In the genomic region with DNA sequence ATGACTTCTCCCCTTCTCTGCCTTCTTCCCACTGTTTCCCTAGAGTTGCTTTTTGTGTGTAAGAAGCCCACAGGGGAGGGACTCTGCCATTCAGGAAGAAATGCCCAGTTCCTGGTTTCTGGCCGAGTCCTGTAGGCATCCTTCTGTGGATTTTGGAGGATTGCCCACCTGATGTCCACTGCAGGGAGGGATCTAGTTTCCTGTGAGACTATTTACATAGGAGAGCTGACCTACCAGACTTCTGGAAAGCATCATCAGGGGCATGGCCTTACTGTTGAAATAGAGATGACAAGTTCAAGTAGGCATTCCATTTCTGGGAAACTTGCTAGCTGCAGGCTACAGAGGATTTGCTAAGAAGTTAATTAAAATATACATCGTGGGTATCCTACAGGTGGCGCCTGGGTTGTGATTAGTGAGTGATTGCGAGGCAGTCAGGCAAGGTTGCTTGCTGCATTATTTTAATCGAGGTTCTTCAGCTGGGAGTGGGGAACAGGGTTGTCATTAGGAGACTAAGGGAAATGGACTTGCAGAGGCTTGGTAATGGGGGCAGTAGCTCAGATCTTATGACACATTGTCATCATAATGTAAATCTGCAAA, we compare ENCODE assay signal across 13 cellular contexts.
DNase-seq lines count a peak whose midpoint lies in the region; ATAC-seq and TF ChIP-seq lines count a peak whose summit lies in the region.
"Had no signal": no experiment of that assay in that cellular context is flagged by ENCODE, and none has a peak within 500 bp of the region (broad histone marks: within the 10 kb centered on the region; RNA-seq: fewer than 3 reads in every experiment).

No MANE protein-coding gene starts in this region.

- no peaks in the 10 kb centered on the region for H3K9me3 Mint-ChIP-seq in MCF 10A (ENCODE audit: unreplicated experiment)
- no peaks in the 10 kb centered on the region for H3K9me3 Mint-ChIP-seq in activated naive CD4-positive, alpha-beta T cell treated with anti-CD3 and anti-CD28 coated beads, Interleukin-2, amount 10 ng/mL, durations not matched to agents 7 days and 5 days
- H3K9me3 Mint-ChIP-seq: dendritic cell treated with granulocyte-macrophage colony-stimulating factor and Interleukin-4, amounts not matched to agents 40 ng/mL and 50 ng/mL, for 4 days had no signal

- H3K36me3 ChIP-seq in mammary epithelial cell (ENCODE audit: insufficient read depth, low read length) = no peaks in the 10 kb centered on the region
- H3K36me3 ChIP-seq: ovary had no signal

- H4K20me1 ChIP-seq in mammary epithelial cell (ENCODE audit: insufficient read depth, low read length) = no peaks in the 10 kb centered on the region

- DNase-seq in MCF 10A (ENCODE audit: unreplicated experiment) (peak; percentile 88), mammary epithelial cell (no peak), NCI-H2029 treated with DMSO at 0.1 percent for 48 hours (lab: John Stamatoyannopoulos, UW) (peak; percentile 6), cerebellar cortex (ENCODE audit: low spot score) (peak; percentile 79), smooth muscle cell of the brain vasculature (ENCODE audit: low read depth, low spot score) (peak; percentile 31), AG08395 (ENCODE audit: low spot score) (no peak)
- no peak for DNase-seq in activated naive CD4-positive, alpha-beta T cell treated with anti-CD3 and anti-CD28 coated beads, Interleukin-2, amount 10 ng/mL, durations not matched to agents 7 days and 5 days
- DNase-seq: activated CD4-positive, CD25-positive, alpha-beta regulatory T cell treated with anti-CD3 and anti-CD28 coated beads, Interleukin-2, amount 50 U/mL, for 72 hours; NCI-H187 treated with DMSO at 0.1 percent for 48 hours; ovary; stimulated activated CD4-positive, alpha-beta T cell treated with anti-CD3 and anti-CD28 coated beads, Interleukin-15, amount 100 ng/mL, for 24 hours had no signal

- H2AFZ ChIP-seq in mammary epithelial cell (ENCODE audit: low read depth, low read length) = no peak overlapping the region

- H3K36me3 Mint-ChIP-seq in MCF 10A (ENCODE audit: insufficient read depth, unreplicated experiment) = no peaks in the 10 kb centered on the region
- H3K36me3 Mint-ChIP-seq in activated naive CD4-positive, alpha-beta T cell treated with anti-CD3 and anti-CD28 coated beads, Interleukin-2, amount 10 ng/mL, durations not matched to agents 7 days and 5 days = no peaks in the 10 kb centered on the region

- intact Hi-C loops in MCF 10A (cut with micrococcal nuclease) = loop anchor here (1.0 to 5.0 kb wide), 2 partner anchors 55 to 658 kb away; no protein-coding TSS in a partner anchor
- intact Hi-C loops in mammary epithelial cell (cut with micrococcal nuclease) = no loop called here

- no peak for ATAC-seq in HG02970 (IDR thresholded peaks at IDR 0.05; ENCODE audit: low FRiP score, unreplicated experiment)

- H3K27me3 ChIP-seq in mammary epithelial cell (ENCODE audit: insufficient read depth, low read length) = no peaks in the 10 kb centered on the region
- H3K27me3 ChIP-seq: ovary had no signal

- TF ChIP-seq CTCF in MCF 10A (IDR thresholded peaks at IDR 0.05; ENCODE audit: unreplicated experiment) (no peak), mammary epithelial cell (conservative IDR thresholded peaks at IDR 0.05 in 1 of 2, IDR thresholded peaks at IDR 0.05 in 1 of 2; ENCODE audit: extremely low read depth in 1 of 2, insufficient read depth in 1 of 2, low read depth in 1 of 2, low read length in 2 of 2) (no peak)

- H3K4me1 Mint-ChIP-seq in MCF 10A (ENCODE audit: insufficient read depth, unreplicated experiment) = no peaks in the 10 kb centered on the region
- H3K4me1 Mint-ChIP-seq in activated naive CD4-positive, alpha-beta T cell treated with anti-CD3 and anti-CD28 coated beads, Interleukin-2, amount 10 ng/mL, durations not matched to agents 7 days and 5 days = no peaks in the 10 kb centered on the region

- no peak overlapping the region for H3K27ac Mint-ChIP-seq in MCF 10A (ENCODE audit: low read depth, unreplicated experiment)
- no peak overlapping the region for H3K27ac Mint-ChIP-seq in activated naive CD4-positive, alpha-beta T cell treated with anti-CD3 and anti-CD28 coated beads, Interleukin-2, amount 10 ng/mL, durations not matched to agents 7 days and 5 days
- H3K27ac Mint-ChIP-seq: dendritic cell treated with granulocyte-macrophage colony-stimulating factor and Interleukin-4, amounts not matched to agents 40 ng/mL and 50 ng/mL, for 4 days had no signal

- H3K9me3 ChIP-seq in mammary epithelial cell (replicated peaks; ENCODE audit: insufficient read depth, low read length) = no peaks in the 10 kb centered on the region
- H3K9me3 ChIP-seq: ovary had no signal

- BruUV-seq in MCF 10A (replicated peaks; lab: Mats Ljungman, UMichigan) (no TSS peak), mammary epithelial cell (replicated peaks; lab: Mats Ljungman, UMichigan) (no TSS peak)

- H3K4me3 Mint-ChIP-seq in MCF 10A (ENCODE audit: unreplicated experiment) = no peak overlapping the region
- no peak overlapping the region for H3K4me3 Mint-ChIP-seq in activated naive CD4-positive, alpha-beta T cell treated with anti-CD3 and anti-CD28 coated beads, Interleukin-2, amount 10 ng/mL, durations not matched to agents 7 days and 5 days
- H3K4me3 Mint-ChIP-seq: dendritic cell treated with granulocyte-macrophage colony-stimulating factor and Interleukin-4, amounts not matched to agents 40 ng/mL and 50 ng/mL, for 4 days had no signal

- no peak overlapping the region for H3K4me3 ChIP-seq in mammary epithelial cell (replicated peaks in 1 of 3; ENCODE audit: insufficient read depth in 1 of 3, low read depth in 2 of 3, low read length in 3 of 3)
- H3K4me3 ChIP-seq: ovary had no signal

- dilution Hi-C loops in mammary epithelial cell (cut with HindIII; ENCODE audit: low sequenced_read_pairs) = no loop called here

- no peak overlapping the region for H3K27ac ChIP-seq in mammary epithelial cell (ENCODE audit: insufficient read depth, low read depth, low read length)
- H3K27ac ChIP-seq: ovary had no signal

- H3K4me1 ChIP-seq in mammary epithelial cell (ENCODE audit: insufficient read depth, low read length) = peaks cover 6% of the 10 kb centered on the region

- in situ Hi-C loops in mammary epithelial cell (cut with MboI; ENCODE audit: low sequenced_read_pairs in 2 of 2) = no loop called here

- CTCF ChIA-PET in MCF 10A (lab: Yijun Ruan, JAX) (interaction anchor here (0.9 to 2.2 kb wide), 4 partner anchors 27 to 660 kb away, joined by 3 to 13 read pairs (median 3); no protein-coding TSS in a partner anchor), mammary epithelial cell (lab: Charles Lee; ENCODE audit: low non-redundant PET) (no interaction called here)
- CTCF ChIA-PET in activated naive CD4-positive, alpha-beta T cell treated with anti-CD3 and anti-CD28 coated beads, Interleukin-2, amount 10 ng/mL, durations not matched to agents 7 days and 5 days (lab: Charles Lee) = no interaction called here

- H3K79me2 ChIP-seq in mammary epithelial cell (ENCODE audit: insufficient read depth, low read length) = no peaks in the 10 kb centered on the region

- H3K27me3 Mint-ChIP-seq in MCF 10A (ENCODE audit: insufficient read depth, unreplicated experiment) = peaks cover 13% of the 10 kb centered on the region
- no peaks in the 10 kb centered on the region for H3K27me3 Mint-ChIP-seq in activated naive CD4-positive, alpha-beta T cell treated with anti-CD3 and anti-CD28 coated beads, Interleukin-2, amount 10 ng/mL, durations not matched to agents 7 days and 5 days
- H3K27me3 Mint-ChIP-seq: dendritic cell treated with granulocyte-macrophage colony-stimulating factor and Interleukin-4, amounts not matched to agents 40 ng/mL and 50 ng/mL, for 4 days had no signal

- no peak overlapping the region for H3K4me2 ChIP-seq in mammary epithelial cell (ENCODE audit: insufficient read depth, low read depth, low read length)

- WGBS in mammary epithelial cell (ENCODE audit: low coverage, missing lambda C conversion rate) = 60% methylated on average over 5 of the region's 5 CpGs

- H3K9ac ChIP-seq in mammary epithelial cell (ENCODE audit: insufficient read depth, low read length) = no peak overlapping the region

- POLR2A ChIA-PET in MCF 10A (lab: Yijun Ruan, JAX) = no interaction called here

Comparison
In these comparisons a context has a peak if more than half of its experiments do, and no peak if none do; other contexts are left out.
1. DNase-seq: peak in MCF 10A (single experiment), NCI-H2029 treated with DMSO at 0.1 percent for 48 hours (single experiment), cerebellar cortex (single experiment) and smooth muscle cell of the brain vasculature (single experiment); none in mammary epithelial cell (single experiment), activated naive CD4-positive, alpha-beta T cell treated with anti-CD3 and anti-CD28 coated beads, Interleukin-2, amount 10 ng/mL, durations not matched to agents 7 days and 5 days (single experiment) and AG08395 (single experiment).